20 cellular contexts compared by ENCODE assay signal in genomic region chr2:1663621-1664020, GRCh38.
DNase-seq lines count a peak whose midpoint lies in the region; ATAC-seq and TF ChIP-seq lines count a peak whose summit lies in the region.
"Had no signal": no experiment of that assay in that cellular context is flagged by ENCODE, and none has a peak within 500 bp of the region (broad histone marks: within the 10 kb centered on the region; RNA-seq: fewer than 3 reads in every experiment).

No MANE protein-coding gene starts in this region.

- H3K4me3 Mint-ChIP-seq in endothelial cell (ENCODE audit: unreplicated experiment) (peak overlapping the region; percentile 73), neural crest cell (no peak overlapping the region), type B pancreatic cell (no peak overlapping the region)

- intact Hi-C loops in cardiac septum (cut with DNase I): no loop called here
- intact Hi-C loops in heart right ventricle (cut with DNase I): no loop called here

- H3K36me3 ChIP-seq in heart right ventricle: peaks cover 0 to 89% (median 38%) of the 10 kb centered on the region in 9 donors

- H3K4me1 ChIP-seq in heart right ventricle: no peaks in the 10 kb centered on the region
- H3K4me1 ChIP-seq: A549, Peyer's patch had no signal

- H3K9me3 ChIP-seq in heart right ventricle: no peaks in the 10 kb centered on the region
- H3K9me3 ChIP-seq: A549, MG63, Peyer's patch had no signal

- WGBS in heart right ventricle, 2 donors: 92 to 93% methylated on average over 16 of the region's 16 CpGs

- no peak overlapping the region for H3K27ac ChIP-seq in heart right ventricle
- H3K27ac ChIP-seq: A549, Peyer's patch had no signal

- no peak for ATAC-seq in heart right ventricle
- no peak for ATAC-seq in GM18861 (IDR thresholded peaks at IDR 0.05; ENCODE audit: unreplicated experiment)
- ATAC-seq: A549 had no signal

- H3K27me3 Mint-ChIP-seq in endothelial cell (ENCODE audit: unreplicated experiment) (peaks cover 16% of the 10 kb centered on the region), neural crest cell (ENCODE audit: low read depth) (no peaks in the 10 kb centered on the region), type B pancreatic cell (no peaks in the 10 kb centered on the region)

- H3K9me3 Mint-ChIP-seq in endothelial cell (ENCODE audit: unreplicated experiment): no peaks in the 10 kb centered on the region
- no peaks in the 10 kb centered on the region for H3K9me3 Mint-ChIP-seq in neural crest cell
- H3K9me3 Mint-ChIP-seq in type B pancreatic cell: no peaks in the 10 kb centered on the region

- H3K36me3 Mint-ChIP-seq in endothelial cell (ENCODE audit: low read depth, unreplicated experiment) (peaks cover 68% of the 10 kb centered on the region), neural crest cell (ENCODE audit: low read depth) (peaks cover 40% of the 10 kb centered on the region), type B pancreatic cell (peaks cover 21% of the 10 kb centered on the region)

- peak; percentile 41 for DNase-seq in cardiac septum (ENCODE audit: low spot score)
- no peak for DNase-seq in heart right ventricle
- no peak for DNase-seq in endothelial cell (ENCODE audit: low spot score)
- DNase-seq in neural crest cell (ENCODE audit: low read depth, low spot score): no peak
- DNase-seq in type B pancreatic cell (ENCODE audit: extremely low spot score, unreplicated experiment): peak; percentile 49
- DNase-seq in NCI-H1436 (lab: John Stamatoyannopoulos, UW): no peak
- no peak for DNase-seq in MV-4-11 (lab: John Stamatoyannopoulos, UW)
- DNase-seq: C1 segment of cervical spinal cord, COR-L47, DMS153, Karpas-422, MG63, NCI-H1105, NCI-H187, NCI-H226, NCI-H524 treated with DMSO at 0.1 percent for 48 hours, SIG-M5 had no signal

- no peaks in the 10 kb centered on the region for H3K27me3 ChIP-seq in heart right ventricle
- H3K27me3 ChIP-seq: MG63, Peyer's patch had no signal

- H3K4me3 ChIP-seq in heart right ventricle: no peak overlapping the region
- H3K4me3 ChIP-seq: A549, MG63, Peyer's patch had no signal

- peak overlapping the region; percentile 52 for H3K27ac Mint-ChIP-seq in endothelial cell (ENCODE audit: unreplicated experiment)
- H3K27ac Mint-ChIP-seq in neural crest cell (ENCODE audit: unreplicated experiment): peak overlapping the region; percentile 58
- H3K27ac Mint-ChIP-seq in type B pancreatic cell: no peak overlapping the region

- H3K4me1 Mint-ChIP-seq in endothelial cell (ENCODE audit: unreplicated experiment): peaks cover 35% of the 10 kb centered on the region
- peaks cover 23% of the 10 kb centered on the region for H3K4me1 Mint-ChIP-seq in neural crest cell
- no peaks in the 10 kb centered on the region for H3K4me1 Mint-ChIP-seq in type B pancreatic cell (ENCODE audit: unreplicated experiment)

- no peak for TF ChIP-seq CTCF in heart right ventricle (IDR thresholded peaks at IDR 0.05)
- TF ChIP-seq CTCF in endothelial cell (IDR thresholded peaks at IDR 0.05; ENCODE audit: unreplicated experiment): no peak
- no peak for TF ChIP-seq CTCF in neural crest cell (conservative IDR thresholded peaks at IDR 0.05)
- TF ChIP-seq CTCF in type B pancreatic cell (conservative IDR thresholded peaks at IDR 0.05): no peak

Comparison
In these comparisons a context has a peak if more than half of its experiments do, and no peak if none do; other contexts are left out.
1. DNase-seq: peak in cardiac septum (single experiment) and type B pancreatic cell (single experiment); none in heart right ventricle (0 of 2), endothelial cell (single experiment), neural crest cell (single experiment), NCI-H1436 (single experiment) and MV-4-11 (single experiment).